ENCODE assay signal across 8 cellular contexts in the genomic region with DNA sequence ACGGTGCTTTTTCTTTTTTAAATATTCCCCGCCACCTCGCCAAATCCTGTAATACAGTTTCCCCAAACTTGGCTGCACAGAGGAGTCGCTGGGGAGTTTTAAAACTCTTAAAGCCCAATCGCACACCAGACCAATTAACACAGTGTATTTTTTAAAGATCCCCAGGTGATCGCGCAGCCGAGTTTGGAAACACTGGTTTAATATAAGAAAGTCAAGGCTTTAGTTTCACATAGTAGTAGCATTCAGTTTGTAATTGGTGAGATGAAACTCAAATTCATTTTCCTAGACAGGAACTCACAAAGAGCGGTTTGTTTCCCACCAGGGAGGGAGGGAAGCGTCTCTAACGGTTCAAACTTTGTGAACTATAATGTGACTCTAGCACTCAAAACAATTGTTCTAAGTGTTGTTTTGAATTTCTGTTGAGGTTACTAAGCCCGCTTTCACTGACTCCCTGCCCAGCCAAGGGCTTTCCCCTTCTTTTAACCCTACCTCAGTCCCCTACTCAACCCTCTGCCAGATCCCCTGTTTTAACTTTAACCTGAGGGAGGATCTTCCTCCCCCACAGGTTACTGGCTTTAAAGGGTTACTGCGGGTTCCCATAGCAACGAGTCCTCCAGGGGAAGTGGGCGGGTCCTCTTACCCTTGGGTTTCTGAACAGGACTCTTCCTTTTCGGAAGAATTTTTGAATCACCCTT. TPM values are rescaled to one million over a fixed set of nuclear protein-coding genes. Genes with fewer than 3 reads are reported as not detected.
DNase-seq lines count a peak whose midpoint lies in the region; ATAC-seq lines count a peak whose summit lies in the region.

No MANE protein-coding gene starts in this region.

- intact Hi-C loops in head of caudate nucleus (cut with DNase I) = no loop called here

- peak; percentile 72 for ATAC-seq in GM18907 (IDR thresholded peaks at IDR 0.05; ENCODE audit: unreplicated experiment)
- ATAC-seq in activated naive CD4-positive, alpha-beta T cell treated with anti-CD3 and anti-CD28 coated beads, Interleukin-2, amount 50 U/mL, for 72 hours = peak; percentile 81 to 82
- no peak for ATAC-seq in HG02588 (IDR thresholded peaks at IDR 0.05; ENCODE audit: unreplicated experiment)

- H3K9me3 Mint-ChIP-seq in activated naive CD4-positive, alpha-beta T cell treated with anti-CD3 and anti-CD28 coated beads, Interleukin-2, amount 50 U/mL, for 72 hours = no peaks in the 10 kb centered on the region

- peaks cover 0 to 7% of the 10 kb centered on the region in 2 donors for H3K36me3 Mint-ChIP-seq in activated naive CD4-positive, alpha-beta T cell treated with anti-CD3 and anti-CD28 coated beads, Interleukin-2, amount 50 U/mL, for 72 hours

- H3K27ac Mint-ChIP-seq in activated naive CD4-positive, alpha-beta T cell treated with anti-CD3 and anti-CD28 coated beads, Interleukin-2, amount 50 U/mL, for 72 hours = peak overlapping the region; percentile 76 to 77

- DNase-seq in AG08395 (ENCODE audit: low spot score) (peak; percentile 58), HT-29 (ENCODE audit: low spot score) (peak; percentile 90), NOMO-1 treated with DMSO at 0.1 percent for 48 hours (lab: John Stamatoyannopoulos, UW; ENCODE audit: unreplicated experiment) (peak; percentile 71), head of caudate nucleus (peak in 32 of 42 donors; percentile 7 to 69 (median 41)), occipital lobe (lab: John Stamatoyannopoulos, UW) (peak; percentile 9)
- DNase-seq in activated naive CD4-positive, alpha-beta T cell treated with anti-CD3 and anti-CD28 coated beads, Interleukin-2, amount 50 U/mL, for 72 hours (ENCODE audit: low spot score in 2 of 2) = peak; percentile 58 to 64

RNA-seq across cellular contexts. Expression of gene BTBD3, which starts 25.7 kb away (rescaled TPM):
- 20.3 and 26.7 TPM in 2 replicates for total RNA-seq in HT-29 (2014; rRNA removed; shearing (Covaris generic))
- total RNA-seq in activated naive CD4-positive, alpha-beta T cell treated with anti-CD3 and anti-CD28 coated beads, Interleukin-2, amount 50 U/mL, for 72 hours = 10 to 100 TPM; 10.2 to 11.9 TPM
- total RNA-seq in occipital lobe = 46.5 TPM

Comparison
In these comparisons a context has a peak if more than half of its experiments do, and no peak if none do; other contexts are left out.
1. DNase-seq: peak in every context shown above with its lines; median percentile 90 in HT-29; 71 in NOMO-1 treated with DMSO at 0.1 percent for 48 hours; 61 in activated naive CD4-positive, alpha-beta T cell treated with anti-CD3 and anti-CD28 coated beads, Interleukin-2, amount 50 U/mL, for 72 hours; 58 in AG08395; 41 in head of caudate nucleus; 9 in occipital lobe.